Comparison of ENCODE assay signal across 2 cellular contexts in genomic region chr1:98696077-98696476, GRCh38.
TF ChIP-seq lines count a peak whose summit lies in the region.

No MANE protein-coding gene starts in this region.

TF ChIP-seq in HepG2, 621 proteins besides CTCF, POLR2A, EP300 and RAD21:
- no peak for TF ChIP-seq ARID5B (CRISPR knock-in tag; IDR thresholded peaks at IDR 0.05)
- TF ChIP-seq MAFF (IDR thresholded peaks at IDR 0.05; ENCODE audit: low read depth, low read length), result peak; percentile 69; the same call in 1 of the 2 replicates
- TF ChIP-seq MBNL3 (CRISPR knock-in tag; conservative IDR thresholded peaks at IDR 0.05), result no peak
- TF ChIP-seq MAFK (conservative IDR thresholded peaks at IDR 0.05 in 1 of 2, IDR thresholded peaks at IDR 0.05 in 1 of 2; ENCODE audit: low read length in 2 of 2), result peak; percentile 43 to 88

TF ChIP-seq in K562, 482 proteins besides CTCF, POLR2A, EP300 and RAD21:
- TF ChIP-seq TFE3 (CRISPR knock-in tag; IDR thresholded peaks at IDR 0.05) (peak; percentile 74), PHTF2 (CRISPR knock-in tag; IDR thresholded peaks at IDR 0.05) (no peak), RERE (CRISPR knock-in tag; IDR thresholded peaks at IDR 0.05; ENCODE audit: borderline replicate concordance) (no peak), BRF2 (IDR thresholded peaks at IDR 0.05; ENCODE audit: borderline replicate concordance, insufficient read depth, insufficient read length) (no peak), ZNF197 (CRISPR knock-in tag; IDR thresholded peaks at IDR 0.05; ENCODE audit: low read depth) (no peak), RAD51 (IDR thresholded peaks at IDR 0.05; ENCODE audit: borderline replicate concordance, low read depth) (no peak), MGA (IDR thresholded peaks at IDR 0.05) (no peak), KDM4B (IDR thresholded peaks at IDR 0.05; ENCODE audit: borderline replicate concordance in 2 of 2, low read depth in 1 of 2) (no peak), C11orf30 (IDR thresholded peaks at IDR 0.05; ENCODE audit: low read depth) (peak; percentile 49; the same call in 1 of the 2 replicates), ZNF316 (IDR thresholded peaks at IDR 0.05) (peak; percentile 77), MAFG (tag; conservative IDR thresholded peaks at IDR 0.05) (0 out of 2 replicates have a peak, but pooled peaks have one; percentile 27), MAFF (IDR thresholded peaks at IDR 0.05; ENCODE audit: low read length) (peak; percentile 45; the same call in 1 of the 2 replicates), MAFK (IDR thresholded peaks at IDR 0.05; ENCODE audit: low read length) (peak; percentile 31; the same call in 1 of the 2 replicates), GTF2F1 (IDR thresholded peaks at IDR 0.05; ENCODE audit: low read depth, low read length) (no peak), HMGXB4 (CRISPR knock-in tag; IDR thresholded peaks at IDR 0.05) (no peak), VEZF1 (CRISPR knock-in tag; IDR thresholded peaks at IDR 0.05) (no peak), MTA1 (IDR thresholded peaks at IDR 0.05; ENCODE audit: borderline replicate concordance) (no peak), CEBPB (tag; IDR thresholded peaks at IDR 0.05) (no peak)
